In the genomic region with DNA sequence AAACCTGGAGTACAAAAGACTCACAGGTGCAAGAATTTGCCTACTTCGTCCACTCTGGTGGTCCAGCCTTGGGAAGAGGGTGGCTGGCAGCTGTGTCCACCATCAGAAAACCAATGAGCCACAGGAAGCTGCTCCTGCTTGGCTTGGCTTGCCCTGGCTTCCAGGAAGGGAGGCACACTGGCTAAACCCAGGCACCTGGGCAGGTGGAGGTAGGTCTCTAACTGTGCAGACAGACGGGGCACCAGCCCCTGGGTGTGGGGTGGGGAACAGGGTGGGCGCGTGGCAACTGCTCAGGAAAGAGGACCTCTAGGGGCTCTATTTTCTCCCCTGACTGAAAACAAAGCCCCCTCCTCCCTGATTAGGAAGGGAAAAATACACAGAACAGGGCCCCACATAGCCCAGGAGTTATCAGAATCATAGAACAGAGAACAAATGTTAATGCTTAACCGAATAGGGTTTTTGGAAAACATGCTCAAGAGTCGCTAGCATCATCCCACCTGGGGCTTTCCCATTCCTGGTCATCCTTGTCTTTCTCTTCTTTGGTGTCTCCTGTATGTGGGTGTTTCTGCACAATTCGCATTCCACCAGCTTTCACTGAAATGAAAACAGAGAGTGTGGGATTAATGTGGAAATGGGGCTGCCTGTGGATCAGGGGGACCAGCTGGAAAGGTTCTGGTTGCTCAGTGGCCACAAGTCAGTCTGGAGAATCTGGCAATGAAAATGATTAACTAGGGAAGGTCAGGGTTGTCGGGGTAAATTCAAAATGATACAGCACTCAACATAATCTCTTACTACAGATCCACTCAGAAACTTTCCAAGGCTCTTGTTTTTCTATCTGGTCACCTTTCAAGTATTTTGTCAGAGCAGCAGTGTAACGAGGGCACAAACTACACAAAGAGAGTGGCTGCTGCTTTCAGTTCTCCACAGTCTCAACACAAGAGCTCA, we compare ENCODE assay signal across 21 cellular contexts. TPM values are rescaled to one million over a fixed set of nuclear protein-coding genes. Genes with fewer than 3 reads are reported as not detected.
A peak's percentile ranks its signal among the peaks of the same experiment; 100 is the strongest.
DNase-seq lines count a peak whose midpoint lies in the region; ATAC-seq, FAIRE-seq and TF ChIP-seq lines count a peak whose summit lies in the region.
"Had no signal": no experiment of that assay in that cellular context is flagged by ENCODE, and none has a peak within 500 bp of the region (broad histone marks: within the 10 kb centered on the region; RNA-seq: fewer than 3 reads in every experiment).

No MANE protein-coding gene starts in this region.

- CTCF ChIA-PET in GM12878 (lab: Yijun Ruan, JAX), result interaction anchor here (1.2 to 1.6 kb wide), 2 partner anchors 10 to 46 kb away, joined by 3 to 6 read pairs; no protein-coding TSS in a partner anchor

- H3K79me2 ChIP-seq in GM12878 (ENCODE audit: control insufficient read depth, insufficient read depth, low read length), result peaks cover 16% of the 10 kb centered on the region

- H3K4me3 Mint-ChIP-seq in nephron progenitor cell, result no peak overlapping the region
- H3K4me3 Mint-ChIP-seq: activated T-helper 1 cell treated with anti-CD3 and anti-CD28 coated beads, Interleukin-12 subunit alpha, Interleukin-12 subunit beta, Interleukin-2, Interleukin-4 antibody, amounts not matched to agents 30 ng/mL and 10 ng/mL and 1 ng/mL, durations not matched to agents 14 hours and 24 hours and 36 hours; H9; memory B cell; T-helper 2 cell treated with Interferon-gamma antibody and Interleukin-4, amounts not matched to agents 5 μg/mL and 100 μg/mL, for 36 hours had no signal

- no peak for FAIRE-seq in GM12878 (lab: Jason Lieb, UNC)
- FAIRE-seq: colon had no signal

- H3K4me1 Mint-ChIP-seq in nephron progenitor cell, result peaks cover 25% of the 10 kb centered on the region

- H3K27ac ChIP-seq in GM12878 (ENCODE audit: control insufficient read depth, insufficient read depth) (no peak overlapping the region), caudate nucleus (ENCODE audit: low read depth, low read length) (no peak overlapping the region)
- H3K27ac ChIP-seq: ovary, vagina had no signal

- TF ChIP-seq RAD21 in GM12878 (IDR thresholded peaks at IDR 0.05; ENCODE audit: insufficient read depth, low read depth, low read length), result no peak

- peaks cover 2% of the 10 kb centered on the region for H3K27me3 Mint-ChIP-seq in nephron progenitor cell (ENCODE audit: low read depth, poor library complexity)
- H3K27me3 Mint-ChIP-seq: memory B cell had no signal

- WGBS in GM12878 (ENCODE audit: insufficient coverage, insufficient replicate concordance, low lambda C conversion rate, missing lambda C conversion rate), result 70% methylated on average over 9 of the region's 9 CpGs

- H3K4me2 ChIP-seq in GM12878 (ENCODE audit: control insufficient read depth, insufficient read depth), result no peak overlapping the region

- DNase-seq in GM12878 (ENCODE audit: low read depth, low spot score) (no peak), nephron progenitor cell (no peak), KG1 (lab: John Stamatoyannopoulos, UW) (no peak), NCI-H226 (no peak), caudate nucleus (lab: John Stamatoyannopoulos, UW) (no peak)
- DNase-seq: activated CD4-positive, alpha-beta T cell treated with anti-CD3 and anti-CD28 coated beads, Interleukin-2, amount 50 U/mL, for 48 hours; AML-193; amniotic stem cell; DND-41; H9; hypothalamus; NCI-H510A treated with DMSO at 0.1 percent for 48 hours; ovary had no signal

- H3K36me3 Mint-ChIP-seq in nephron progenitor cell (ENCODE audit: low read depth), result peaks cover 84% of the 10 kb centered on the region

- peaks cover 10% of the 10 kb centered on the region for H3K9me3 Mint-ChIP-seq in nephron progenitor cell
- H3K9me3 Mint-ChIP-seq: activated T-helper 1 cell treated with anti-CD3 and anti-CD28 coated beads, Interleukin-12 subunit alpha, Interleukin-12 subunit beta, Interleukin-2, Interleukin-4 antibody, amounts not matched to agents 30 ng/mL and 10 ng/mL and 1 ng/mL, durations not matched to agents 14 hours and 24 hours and 36 hours; memory B cell; T-helper 2 cell treated with Interferon-gamma antibody and Interleukin-4, amounts not matched to agents 5 μg/mL and 100 μg/mL, for 36 hours had no signal

- peaks cover 15 to 37% of the 10 kb centered on the region in 2 experiments for H3K36me3 ChIP-seq in GM12878 (ENCODE audit: control insufficient read depth in 2 of 2, insufficient read depth in 2 of 2, low read length in 1 of 2)
- H3K36me3 ChIP-seq: ovary had no signal

- ATAC-seq in GM18508 (IDR thresholded peaks at IDR 0.05; ENCODE audit: insufficient read depth, unreplicated experiment) (peak; percentile 49), HG02763 (IDR thresholded peaks at IDR 0.05; ENCODE audit: unreplicated experiment) (peak; percentile 52), GM12878 (peak; percentile 73), SK-N-SH treated with all-trans-retinoic acid at 6 μM for 48 hours (no peak)

- POLR2A ChIA-PET in GM12878 (lab: Charles Lee), result no interaction called here

- SMC1A ChIA-PET in GM12878 (lab: Charles Lee; ENCODE audit: uncharacterized antibody, unreplicated experiment), result interaction anchor here (0.8 to 1.7 kb wide), 4 partner anchors 8 to 64 kb away, joined by 3 to 5 read pairs (median 3); no protein-coding TSS in a partner anchor

- no peak overlapping the region for H3K4me3 ChIP-seq in GM12878
- H3K4me3 ChIP-seq: ovary, vagina had no signal

- H3K4me1 ChIP-seq in GM12878 (ENCODE audit: control insufficient read depth, insufficient read depth, low read length), result peaks cover 6% of the 10 kb centered on the region

- no peak overlapping the region for H3K9ac ChIP-seq in GM12878 (ENCODE audit: control insufficient read depth, insufficient read depth, low read length)

- no peak for TF ChIP-seq EP300 in GM12878 (IDR thresholded peaks at IDR 0.05; ENCODE audit: borderline replicate concordance in 1 of 2, control insufficient read depth in 1 of 2, low read depth in 2 of 2, low read length in 2 of 2)

- intact Hi-C loops in GM12878 (cut with micrococcal nuclease; ENCODE audit: unreplicated experiment), result no loop called here

- H3K27ac Mint-ChIP-seq in nephron progenitor cell, result peak overlapping the region; percentile 98
- H3K27ac Mint-ChIP-seq: activated T-helper 1 cell treated with anti-CD3 and anti-CD28 coated beads, Interleukin-12 subunit alpha, Interleukin-12 subunit beta, Interleukin-2, Interleukin-4 antibody, amounts not matched to agents 30 ng/mL and 10 ng/mL and 1 ng/mL, durations not matched to agents 14 hours and 24 hours and 36 hours; T-helper 2 cell treated with Interferon-gamma antibody and Interleukin-4, amounts not matched to agents 5 μg/mL and 100 μg/mL, for 36 hours had no signal

- TF ChIP-seq POLR2A in GM12878 (IDR thresholded peaks at IDR 0.05; ENCODE audit: low read depth, low read length), result no peak

- no peaks in the 10 kb centered on the region; the same call in 2 of the 3 replicates for H3K9me3 ChIP-seq in GM12878 (replicated peaks; ENCODE audit: control insufficient read depth, insufficient read depth, low read length)
- H3K9me3 ChIP-seq: ovary, vagina had no signal

- BruUV-seq in GM12878 (replicated peaks; lab: Mats Ljungman, UMichigan), result no TSS peak

- in situ Hi-C loops in GM12878 (cut with MboI), result no loop called here

- H4K20me1 ChIP-seq in GM12878 (ENCODE audit: control insufficient read depth, insufficient read depth), result peaks cover 5% of the 10 kb centered on the region

- no peaks in the 10 kb centered on the region for H3K27me3 ChIP-seq in GM12878 (replicated peaks in 1 of 2; ENCODE audit: control insufficient read depth in 2 of 2, insufficient read depth in 2 of 2, low read length in 1 of 2)
- H3K27me3 ChIP-seq: ovary, vagina had no signal

- TF ChIP-seq CTCF in GM12878 (IDR thresholded peaks at IDR 0.05 in 2 of 3, conservative IDR thresholded peaks at IDR 0.05 in 1 of 3; ENCODE audit: control insufficient read depth in 2 of 3, extremely low read depth in 1 of 3, insufficient read depth in 1 of 3, low read depth in 3 of 3, low read length in 3 of 3) (no peak), nephron progenitor cell (IDR thresholded peaks at IDR 0.05) (no peak)

- H2AFZ ChIP-seq in GM12878 (ENCODE audit: control insufficient read depth, low read depth, low read length), result no peak overlapping the region

- RAD21 ChIA-PET in GM12878 (lab: Charles Lee; ENCODE audit: unreplicated experiment), result no interaction called here

TF ChIP-seq in GM12878, 131 proteins besides CTCF, POLR2A, EP300 and RAD21:
- no peak for TF ChIP-seq MEF2A (IDR thresholded peaks at IDR 0.05; ENCODE audit: insufficient read depth, low read depth, low read length)

TF ChIP-seq in SK-N-SH treated with all-trans-retinoic acid at 6 μM for 48 hours, 23 proteins besides CTCF, POLR2A, EP300 and RAD21 (continues in another document):
- no peak for TF ChIP-seq ZNF8 (CRISPR knock-in tag; IDR thresholded peaks at IDR 0.05)
- TF ChIP-seq, protein P1, sequence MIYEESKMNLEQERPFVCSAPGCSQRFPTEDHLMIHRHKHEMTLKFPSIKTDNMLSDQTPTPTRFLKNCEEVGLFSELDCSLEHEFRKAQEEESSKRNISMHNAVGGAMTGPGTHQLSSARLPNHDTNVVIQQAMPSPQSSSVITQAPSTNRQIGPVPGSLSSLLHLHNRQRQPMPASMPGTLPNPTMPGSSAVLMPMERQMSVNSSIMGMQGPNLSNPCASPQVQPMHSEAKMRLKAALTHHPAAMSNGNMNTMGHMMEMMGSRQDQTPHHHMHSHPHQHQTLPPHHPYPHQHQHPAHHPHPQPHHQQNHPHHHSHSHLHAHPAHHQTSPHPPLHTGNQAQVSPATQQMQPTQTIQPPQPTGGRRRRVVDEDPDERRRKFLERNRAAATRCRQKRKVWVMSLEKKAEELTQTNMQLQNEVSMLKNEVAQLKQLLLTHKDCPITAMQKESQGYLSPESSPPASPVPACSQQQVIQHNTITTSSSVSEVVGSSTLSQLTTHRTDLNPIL (CRISPR knock-in tag; IDR thresholded peaks at IDR 0.05; ENCODE audit: low read depth), result no peak
- no peak for TF ChIP-seq TOX (CRISPR knock-in tag; IDR thresholded peaks at IDR 0.05; ENCODE audit: borderline replicate concordance)

RNA-seq across cellular contexts. Expression of gene DAP, which starts 13.1 kb away (rescaled TPM):
- 67.9 and 68.0 TPM in 2 replicates for total RNA-seq in GM12878 (2013; cell fraction: nucleolus; rRNA removed)
- total RNA-seq in GM12878 (2014; rRNA removed) (24.9 and 25.7 TPM in 2 replicates), GM12878 (2014; rRNA removed; fragmentation: Illumina TruSeq; extraction: Trizol) (27.2 and 28.9 TPM in 2 replicates), GM12878 (2021) (93.1 and 94.8 TPM in 2 replicates)
- 64.4 TPM for polyA plus RNA-seq in GM12878 (2011; ENCODE audit: low read depth)
- polyA plus RNA-seq in GM12878 (2011; rRNA removed) (27.0 and 35.0 TPM in 2 replicates), GM12878 (2014; fragmentation: Illumina TruSeq; extraction: Trizol) (63.7 and 98.6 TPM in 2 replicates), GM12878 (2014; fragmentation: Nextera tagmentation; extraction: Ambion mirVana) (10 to 100 TPM; 12.9 to 18.1 TPM), GM12878 (2014; rRNA removed) (64.9 and 67.3 TPM in 2 replicates), GM12878 (2016; fragmentation: Nextera tagmentation; extraction: Ambion mirVana) (100 to 1,000 TPM; 123 to 130 TPM)
- 63.7 and 66.4 TPM in 2 replicates for polyA plus RNA-seq in GM12878 (2011; cell fraction: cytosol; rRNA removed)
- 46.5 and 46.6 TPM in 2 replicates for polyA plus RNA-seq in GM12878 (2011; cell fraction: nucleus; rRNA removed)
- 82.2 and 86.0 TPM in 2 replicates for polyA plus RNA-seq in GM12878 (2012)
- 25.2 and 44.6 TPM in 2 replicates for polyA minus RNA-seq in GM12878 (2011; rRNA and poly(A)+ RNA removed)
- 19.5 and 24.0 TPM in 2 replicates for polyA minus RNA-seq in GM12878 (2011; cell fraction: cytosol; rRNA and poly(A)+ RNA removed)
- polyA minus RNA-seq in GM12878 (2011; cell fraction: nucleus; rRNA and poly(A)+ RNA removed), result 18.0 and 33.5 TPM in 2 replicates
